8 cellular contexts compared by ENCODE assay signal in genomic region chr16:70113982-70114826, GRCh38. TPM values are rescaled to one million over a fixed set of nuclear protein-coding genes. Genes with fewer than 3 reads are reported as not detected.
DNase-seq lines count a peak whose midpoint lies in the region; ATAC-seq, FAIRE-seq and TF ChIP-seq lines count a peak whose summit lies in the region.
"Not testable (repeated sequence)": the region's sequence is repeated elsewhere in the genome, so short reads cannot be mapped to it uniquely, and the experiment has no call there.

Gene PDPR (plus strand): TSS chr16:70114332. CDS start chr16:70120493, 6,161 bp downstream.

- intact Hi-C loops in pancreas (cut with DNase I), result not testable (repeated sequence)

- peak within 1 kb of the TSS; percentile 86 for H3K27ac ChIP-seq in cardiac muscle cell
- peak within 1 kb of the TSS; percentile 22 to 62 (median 50) for H3K27ac ChIP-seq in pancreas
- H3K27ac ChIP-seq in thymus (ENCODE audit: low read depth), result peak within 1 kb of the TSS; percentile 36

- peak; percentile 94 for FAIRE-seq in GM12891 (lab: Jason Lieb, UNC)
- FAIRE-seq in pancreas (lab: Jason Lieb, UNC), result not testable (repeated sequence)

- TF ChIP-seq CTCF in cardiac muscle cell (IDR thresholded peaks at IDR 0.05; ENCODE audit: low read depth, low read length); pancreas (IDR thresholded peaks at IDR 0.05): not testable (repeated sequence)

- not testable (repeated sequence) for H3K27me3 ChIP-seq in cardiac muscle cell; pancreas; thymus (ENCODE audit: control insufficient read depth, insufficient read depth)

- not testable (repeated sequence) for H3K36me3 ChIP-seq in cardiac muscle cell; pancreas; thymus (ENCODE audit: control insufficient read depth, insufficient read depth)

- ATAC-seq in HG02798 (IDR thresholded peaks at IDR 0.05; ENCODE audit: poor library complexity, unreplicated experiment) (peak; percentile 97), pancreas (peak; percentile 97 to 99 (median 98))

- not testable (repeated sequence) for H3K9me3 ChIP-seq in cardiac muscle cell (ENCODE audit: low read depth); pancreas; thymus (ENCODE audit: control insufficient read depth)

- not testable (repeated sequence) for H3K4me1 ChIP-seq in cardiac muscle cell (ENCODE audit: low read depth); pancreas; thymus (ENCODE audit: control insufficient read depth, insufficient read depth, low read length)

- peak within 1 kb of the TSS; percentile 60 for H3K4me3 ChIP-seq in cardiac muscle cell
- peak within 1 kb of the TSS; percentile 55 to 69 (median 64) for H3K4me3 ChIP-seq in pancreas
- peak within 1 kb of the TSS; percentile 66 for H3K4me3 ChIP-seq in thymus (ENCODE audit: low read length)

- DNase-seq in GM12891 (ENCODE audit: insufficient read length, low spot score), result peak; percentile 56
- DNase-seq in NCI-H1417 treated with DMSO at 0.1 percent for 48 hours (lab: John Stamatoyannopoulos, UW), result peak; percentile 26
- peak; percentile 81 for DNase-seq in SW480 (ENCODE audit: low spot score)
- DNase-seq in activated naive CD8-positive, alpha-beta T cell treated with anti-CD3 and anti-CD28 coated beads, Interleukin-2, amount 50 U/mL, for 16 hours (ENCODE audit: low read depth, low spot score), result peak; percentile 85
- DNase-seq in cardiac muscle cell (ENCODE audit: low read depth in 1 of 2, low spot score in 1 of 2), result peak; percentile 92 to 95
- DNase-seq in pancreas, result peak; percentile 92 to 96 (median 94)

- TF ChIP-seq POLR2A in GM12891 (IDR thresholded peaks at IDR 0.05; ENCODE audit: low read depth, low read length), result not testable (repeated sequence)

- 0% methylated on average over 66 to 82 of the region's 88 CpGs for WGBS in pancreas, 2 donors
- WGBS in thymus, result under 1% methylated on average over 81 of the region's 88 CpGs

TF ChIP-seq in GM12891, 5 proteins besides CTCF, POLR2A, EP300 and RAD21:
- 0 out of 2 replicates have a peak, but pooled peaks have one; percentile 36 for TF ChIP-seq TAF1 (IDR thresholded peaks at IDR 0.05; ENCODE audit: low read depth, low read length)

RNA-seq across cellular contexts. Expression of gene PDPR, which starts in this region (rescaled TPM):
- polyA plus RNA-seq in GM12891 (2012; ENCODE audit: low read depth, missing spikeins), result 7.3 TPM
- 20.9 and 35.0 TPM in 2 replicates for total RNA-seq in cardiac muscle cell
- polyA plus RNA-seq in cardiac muscle cell, result 8.7 and 16.0 TPM in 2 replicates
- total RNA-seq in pancreas, result 10 to 100 TPM in 3 of 6 donors, 1 to 10 TPM in 3; 9.1 to 15.2 (median 11.3) TPM
- 10 to 100 TPM in 1 of 2 donors, 1 to 10 TPM in 1; 6.8 to 11.1 TPM for polyA plus RNA-seq in pancreas
- 10.1 TPM for polyA plus RNA-seq in thymus

Comparison
In these comparisons a context has a peak if more than half of its experiments do, and no peak if none do; other contexts are left out.
1. Peak in every context shown above with its lines: DNase-seq, ATAC-seq, H3K4me3 ChIP-seq and H3K27ac ChIP-seq.
2. DNase-seq: peak in every context shown above with its lines; median percentile 94 in pancreas; 94 in cardiac muscle cell; 85 in activated naive CD8-positive, alpha-beta T cell treated with anti-CD3 and anti-CD28 coated beads, Interleukin-2, amount 50 U/mL, for 16 hours; 81 in SW480; 56 in GM12891; 26 in NCI-H1417 treated with DMSO at 0.1 percent for 48 hours.
3. H3K27ac ChIP-seq: peak in every context shown above with its lines; median percentile 86 in cardiac muscle cell; 50 in pancreas; 36 in thymus.